In genomic region chr16:87316450-87316922, GRCh38 we compare ENCODE assay signal across 8 cellular contexts. TPM values are rescaled to one million over a fixed set of nuclear protein-coding genes. Genes with fewer than 3 reads are reported as not detected.
DNase-seq lines count a peak whose midpoint lies in the region; ATAC-seq and TF ChIP-seq lines count a peak whose summit lies in the region.

No MANE protein-coding gene starts in this region.

- TF ChIP-seq CTCF in fibroblast of lung (conservative IDR thresholded peaks at IDR 0.05 in 1 of 2, IDR thresholded peaks at IDR 0.05 in 1 of 2; ENCODE audit: low read depth in 1 of 2, low read length in 2 of 2): no peak
- TF ChIP-seq CTCF in prostate gland (IDR thresholded peaks at IDR 0.05): no peak

- peaks cover 7% of the 10 kb centered on the region; the same call in 1 of the 2 replicates for H3K4me1 ChIP-seq in ES-I3 (ENCODE audit: insufficient read depth, low read length)
- peaks cover 15% of the 10 kb centered on the region for H3K4me1 ChIP-seq in SJSA1 (replicated peaks)
- H3K4me1 ChIP-seq in fibroblast of lung (ENCODE audit: control insufficient read depth, extremely low read depth, insufficient read depth, low read length): peaks cover 5% of the 10 kb centered on the region
- H3K4me1 ChIP-seq in prostate gland (replicated peaks): peaks cover 6% of the 10 kb centered on the region

- H3K27me3 ChIP-seq in SJSA1 (replicated peaks): no peaks in the 10 kb centered on the region
- H3K27me3 ChIP-seq in fibroblast of lung (ENCODE audit: control insufficient read depth, insufficient read depth, low read length): no peaks in the 10 kb centered on the region
- H3K27me3 ChIP-seq in prostate gland (replicated peaks; ENCODE audit: insufficient read depth): no peaks in the 10 kb centered on the region

- H3K4me2 ChIP-seq in fibroblast of lung (ENCODE audit: extremely low read depth, insufficient read depth, low read length): peak overlapping the region; percentile 55

- no peaks in the 10 kb centered on the region for H4K20me1 ChIP-seq in fibroblast of lung (ENCODE audit: control insufficient read depth, extremely low read depth, insufficient read depth, low read length)

- ATAC-seq in HG02763 (IDR thresholded peaks at IDR 0.05; ENCODE audit: unreplicated experiment) (no peak), GM18909 (IDR thresholded peaks at IDR 0.05; ENCODE audit: poor library complexity, unreplicated experiment) (no peak)

- H3K36me3 ChIP-seq in ES-I3 (ENCODE audit: insufficient read depth, low read length) (no peaks in the 10 kb centered on the region), SJSA1 (peaks cover 13% of the 10 kb centered on the region; the same call in 1 of the 2 replicates), fibroblast of lung (ENCODE audit: control insufficient read depth, insufficient read depth, low read length) (no peaks in the 10 kb centered on the region), prostate gland (no peaks in the 10 kb centered on the region)

- H3K9me3 ChIP-seq in ES-I3 (ENCODE audit: control insufficient read depth, insufficient read depth, low read length) (no peaks in the 10 kb centered on the region), SJSA1 (replicated peaks) (no peaks in the 10 kb centered on the region), fibroblast of lung (ENCODE audit: control insufficient read depth, insufficient read depth, low read depth, low read length) (no peaks in the 10 kb centered on the region), prostate gland (no peaks in the 10 kb centered on the region)

- 98% methylated on average over 4 of the region's 4 CpGs for WGBS in prostate gland

- H3K4me3 ChIP-seq in SJSA1: peak overlapping the region; percentile 65
- H3K4me3 ChIP-seq in fibroblast of lung (replicated peaks in 1 of 4; ENCODE audit: control extremely low read depth in 1 of 4, insufficient read depth in 1 of 4, low read depth in 3 of 4, low read length in 4 of 4): peak overlapping the region; percentile 64 to 98 (median 80)
- peak overlapping the region; percentile 88 to 99 for H3K4me3 ChIP-seq in prostate gland

- H3K27ac ChIP-seq in SJSA1 (peak overlapping the region; percentile 72), fibroblast of lung (ENCODE audit: insufficient read depth, low read length) (peak overlapping the region; percentile 85), prostate gland (peak overlapping the region; percentile 80 to 90)

- H3K79me2 ChIP-seq in fibroblast of lung (ENCODE audit: control insufficient read depth, insufficient read depth, low read length): peaks cover 16% of the 10 kb centered on the region

- H3K9ac ChIP-seq in ES-I3 (ENCODE audit: low read depth, low read length) (peak overlapping the region; percentile 92; the same call in 1 of the 2 replicates), fibroblast of lung (ENCODE audit: insufficient read depth, low read length) (peak overlapping the region; percentile 87)

- intact Hi-C loops in prostate gland (cut with DNase I): loop anchor here (2.0 to 10.0 kb wide), 2 partner anchors 76 to 178 kb away; partner anchors contain the start of genes MAP1LC3B and ZCCHC14

- DNase-seq in SJSA1 (ENCODE audit: low read depth in 1 of 2, low spot score in 2 of 2): no peak
- no peak for DNase-seq in fibroblast of lung (ENCODE audit: low read depth in 2 of 2)
- DNase-seq in prostate gland (ENCODE audit: low spot score): no peak
- no peak for DNase-seq in AG08396 (ENCODE audit: low spot score)
- DNase-seq in NCI-H345 (lab: John Stamatoyannopoulos, UW): no peak

- TF ChIP-seq POLR2A in prostate gland (IDR thresholded peaks at IDR 0.05): no peak

- peak overlapping the region; percentile 74 for H2AFZ ChIP-seq in fibroblast of lung (ENCODE audit: low read length)

RNA-seq across cellular contexts. Expression of gene C16orf95, which starts 0.7 kb away (rescaled TPM):
- total RNA-seq in SJSA1 (2014; rRNA removed; shearing (Covaris generic)): 4.9 and 18.7 TPM in 2 replicates
- total RNA-seq in fibroblast of lung (3.1 and 5.4 TPM in 2 replicates), prostate gland (1 to 10 TPM in 1 of 2 donors, under 1 TPM in 1; 0.91 to 8.0 TPM)
- polyA plus RNA-seq in fibroblast of lung: 1.3 and 2.4 TPM in 2 replicates
- 5.4 and 8.8 TPM in 2 replicates for polyA plus RNA-seq in fibroblast of lung (2012)
- polyA minus RNA-seq in fibroblast of lung (ENCODE audit: low replicate concordance): 0.82 and 4.6 TPM in 2 replicates
